In genomic region chr18:52427521-52428175, GRCh38 we compare ENCODE assay signal across 33 cellular contexts.
"Had no signal": no experiment of that assay in that cellular context is flagged by ENCODE, and none has a peak within 500 bp of the region (broad histone marks: within the 10 kb centered on the region; RNA-seq: fewer than 3 reads in every experiment).

No MANE protein-coding gene starts in this region.

- H3K4me3 ChIP-seq: MG63 had no signal

- H3K27me3 ChIP-seq: MG63 had no signal

- H3K36me3 ChIP-seq: MG63 had no signal

- H3K9ac ChIP-seq: KMS-11 had no signal

- H3K27ac ChIP-seq: KMS-11 had no signal

- H3K9me3 ChIP-seq: MG63 had no signal

- DNase-seq: Karpas-422, Kasumi-1, MG63, MM.1S, MV-4-11, NCI-H1048, NCI-H1092, NCI-H1092 treated with DMSO at 0.1 percent for 48 hours, NCI-H1105, NCI-H1105 treated with DMSO at 0.1 percent for 48 hours, NCI-H1436, NCI-H1436 treated with DMSO at 0.1 percent for 48 hours, NCI-H146, NCI-H1694, NCI-H1694 treated with DMSO at 0.1 percent for 48 hours, NCI-H187, NCI-H187 treated with DMSO at 0.1 percent for 48 hours, NCI-H1930, NCI-H2029, NCI-H2029 treated with DMSO at 0.1 percent for 48 hours, NCI-H2081, NCI-H2081 treated with DMSO at 0.1 percent for 48 hours, NCI-H2107, NCI-H2171, NCI-H2171 treated with DMSO at 0.1 percent for 48 hours, NCI-H2227 treated with DMSO at 0.1 percent for 48 hours, NCI-H226, NCI-H345, NCI-H446, NCI-H446 treated with DMSO at 0.1 percent for 48 hours, NCI-H510A, NCI-H510A treated with DMSO at 0.1 percent for 48 hours had no signal
